6 cellular contexts compared by ENCODE assay signal in the genomic region with DNA sequence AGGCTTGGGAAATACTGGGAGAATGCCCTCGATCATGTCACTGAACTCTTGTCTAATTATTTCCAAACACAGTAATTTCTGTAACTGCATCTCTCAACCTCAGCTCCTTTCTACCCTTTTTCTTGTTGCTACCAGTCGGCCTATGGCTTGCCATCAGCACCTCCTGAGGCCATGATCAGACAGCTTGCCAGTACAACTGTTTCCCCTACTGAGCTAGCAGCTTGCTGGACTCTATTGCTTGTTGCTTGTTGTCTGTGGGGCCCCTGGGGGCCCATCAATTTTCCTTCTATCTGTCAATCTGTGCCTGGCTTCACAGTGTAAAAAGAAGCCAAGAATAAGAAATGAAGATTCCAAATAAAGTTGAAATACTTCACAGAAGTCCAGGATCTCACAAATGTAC.
"Had no signal": no experiment of that assay in that cellular context is flagged by ENCODE, and none has a peak within 500 bp of the region (broad histone marks: within the 10 kb centered on the region; RNA-seq: fewer than 3 reads in every experiment).

No MANE protein-coding gene starts in this region.

- FAIRE-seq: HepG2, HTR-8/SVneo, K562 had no signal

- DNase-seq: IMR-90, KBM-7 had no signal

- H3K4me3 ChIP-seq: K562 had no signal

- ATAC-seq: HepG2, K562 had no signal

- H3K27ac ChIP-seq: HL-60 had no signal
